Comparison of ENCODE assay signal across 18 cellular contexts in genomic region chr21:36246080-36246631, GRCh38.
DNase-seq lines count a peak whose midpoint lies in the region; ATAC-seq and TF ChIP-seq lines count a peak whose summit lies in the region.
"Had no signal": no experiment of that assay in that cellular context is flagged by ENCODE, and none has a peak within 500 bp of the region (broad histone marks: within the 10 kb centered on the region; RNA-seq: fewer than 3 reads in every experiment).

No MANE protein-coding gene starts in this region.

- DNase-seq in NCI-H526 (lab: John Stamatoyannopoulos, UW): peak; percentile 9 to 59
- no peak for DNase-seq in esophagus squamous epithelium (lab: John Stamatoyannopoulos, UW)
- peak; percentile 31 for DNase-seq in lung (ENCODE audit: low spot score)
- DNase-seq in upper lobe of left lung: peak; percentile 60 to 78
- DNase-seq in stimulated activated CD4-positive, alpha-beta T cell treated with anti-CD3 and anti-CD28 coated beads, Interleukin-12 subunit alpha, Interleukin-12 subunit beta, amount 100 ng/mL, for 4 hours: no peak
- no peak for DNase-seq in SK-N-DZ (ENCODE audit: low spot score)
- DNase-seq: activated CD4-positive, alpha-beta T cell treated with anti-CD3 and anti-CD28 coated beads for 36 hours; aorta; BE2C; cortex of kidney; NCI-H2107; NCI-H524 treated with DMSO at 0.1 percent for 48 hours; SK-N-SH; T1000; testis had no signal

- TF ChIP-seq EP300 in upper lobe of left lung (IDR thresholded peaks at IDR 0.05): no peak

- no peaks in the 10 kb centered on the region for H3K9me3 ChIP-seq in esophagus squamous epithelium
- H3K9me3 ChIP-seq in lung (ENCODE audit: control insufficient read depth in 2 of 2, insufficient read depth in 1 of 2, low read length in 1 of 2): no peaks in the 10 kb centered on the region
- H3K9me3 ChIP-seq in upper lobe of left lung: no peaks in the 10 kb centered on the region
- H3K9me3 ChIP-seq: BE2C, SK-N-SH, testis had no signal

- no peak for TF ChIP-seq CTCF in esophagus squamous epithelium (IDR thresholded peaks at IDR 0.05)
- TF ChIP-seq CTCF in lung (IDR thresholded peaks at IDR 0.05; ENCODE audit: control extremely low read depth, extremely low read depth): no peak
- TF ChIP-seq CTCF in upper lobe of left lung (IDR thresholded peaks at IDR 0.05): no peak

- peaks cover 10 to 67% (median 14%) of the 10 kb centered on the region in 3 donors for H3K36me3 ChIP-seq in esophagus squamous epithelium
- H3K36me3 ChIP-seq in lung (ENCODE audit: control insufficient read depth in 2 of 2, insufficient read depth in 2 of 2, low read length in 2 of 2): peaks cover 6 to 23% of the 10 kb centered on the region in 2 donors
- H3K36me3 ChIP-seq in upper lobe of left lung: peaks cover 7 to 61% (median 35%) of the 10 kb centered on the region in 4 donors
- H3K36me3 ChIP-seq: BE2C had no signal

- ATAC-seq in lung (ENCODE audit: insufficient read depth, low FRiP score): peak; percentile 34
- ATAC-seq in upper lobe of left lung (ENCODE audit: low FRiP score in 2 of 2): peak in 1 of 2 donors; percentile 68
- no peak for ATAC-seq in GM21825 (IDR thresholded peaks at IDR 0.05; ENCODE audit: unreplicated experiment)
- ATAC-seq: activated CD4-positive, alpha-beta T cell treated with anti-CD3 and anti-CD28 coated beads for 36 hours had no signal

- peak overlapping the region in 2 of 4 donors; percentile 0 to 2 for H3K4me3 ChIP-seq in esophagus squamous epithelium
- H3K4me3 ChIP-seq in lung: no peak overlapping the region
- no peak overlapping the region for H3K4me3 ChIP-seq in upper lobe of left lung
- H3K4me3 ChIP-seq: PC-9, testis had no signal

- H3K27me3 ChIP-seq in esophagus squamous epithelium (no peaks in the 10 kb centered on the region), lung (ENCODE audit: control insufficient read depth, insufficient read depth) (no peaks in the 10 kb centered on the region), upper lobe of left lung (no peaks in the 10 kb centered on the region)
- H3K27me3 ChIP-seq: BE2C, testis had no signal

- no peak for TF ChIP-seq POLR2A in esophagus squamous epithelium (IDR thresholded peaks at IDR 0.05)
- no peak for TF ChIP-seq POLR2A in upper lobe of left lung (IDR thresholded peaks at IDR 0.05)

- 38 to 53% methylated on average over 4 to 16 of the region's 23 CpGs for WGBS in esophagus squamous epithelium, 2 donors
- WGBS in lung, 2 donors: 69 to 85% methylated on average over 23 of the region's 23 CpGs
- 59 to 73% methylated on average over 18 to 23 of the region's 23 CpGs for WGBS in upper lobe of left lung, 2 donors

- H3K27ac ChIP-seq in esophagus squamous epithelium: peak overlapping the region in 3 of 4 donors; percentile 33 to 67 (median 55)
- no peak overlapping the region for H3K27ac ChIP-seq in lung (ENCODE audit: low read depth in 1 of 2, low read length in 1 of 2)
- H3K27ac ChIP-seq in upper lobe of left lung: no peak overlapping the region
- H3K27ac ChIP-seq: epithelial cell of prostate, PC-9, testis had no signal

- H3K4me1 ChIP-seq in esophagus squamous epithelium (peaks cover 0 to 33% (median 12%) of the 10 kb centered on the region in 3 donors), lung (ENCODE audit: control insufficient read depth in 2 of 2, insufficient read depth in 2 of 2, low read length in 2 of 2) (no peaks in the 10 kb centered on the region), upper lobe of left lung (no peaks in the 10 kb centered on the region)
- H3K4me1 ChIP-seq: BE2C, testis had no signal

- intact Hi-C loops in esophagus squamous epithelium (cut with DNase I): no loop called here

Comparison
In these comparisons a context has a peak if more than half of its experiments do, and no peak if none do; other contexts are left out.
1. DNase-seq: peak in NCI-H526 (2 of 2), lung (single experiment) and upper lobe of left lung (2 of 2); none in esophagus squamous epithelium (single experiment), stimulated activated CD4-positive, alpha-beta T cell treated with anti-CD3 and anti-CD28 coated beads, Interleukin-12 subunit alpha, Interleukin-12 subunit beta, amount 100 ng/mL, for 4 hours (single experiment) and SK-N-DZ (single experiment).
2. H3K27ac ChIP-seq: peak in esophagus squamous epithelium (3 of 4); none in lung (0 of 2) and upper lobe of left lung (0 of 4).